17 cellular contexts compared by ENCODE assay signal in the genomic region with DNA sequence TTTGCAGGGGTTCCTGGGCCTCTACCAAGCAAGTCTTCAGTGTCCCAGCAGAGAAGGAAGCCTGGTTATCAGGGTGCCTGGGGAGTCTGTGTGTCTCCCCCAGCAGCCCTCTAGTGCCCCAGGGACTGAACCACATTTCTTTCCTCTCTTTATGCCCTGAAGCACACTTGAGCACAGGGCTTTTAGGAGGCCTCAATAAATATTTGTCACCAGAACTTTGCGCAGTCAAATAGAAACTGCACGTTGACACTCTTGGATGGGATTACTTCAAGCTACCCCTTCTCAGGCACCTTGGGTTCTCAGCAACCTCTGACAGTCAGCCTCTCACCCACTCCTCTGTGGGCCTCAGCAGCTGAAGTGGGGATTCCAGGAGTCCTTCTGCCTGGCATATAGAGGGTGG.
DNase-seq lines count a peak whose midpoint lies in the region; ATAC-seq and TF ChIP-seq lines count a peak whose summit lies in the region.
"Had no signal": no experiment of that assay in that cellular context is flagged by ENCODE, and none has a peak within 500 bp of the region (broad histone marks: within the 10 kb centered on the region; RNA-seq: fewer than 3 reads in every experiment).

No MANE protein-coding gene starts in this region.

- H3K27ac ChIP-seq in heart left ventricle = no peak overlapping the region
- H3K27ac ChIP-seq: brain microvascular endothelial cell, gastrocnemius medialis, testis had no signal

- no peak for TF ChIP-seq CTCF in mesothelial cell of epicardium (IDR thresholded peaks at IDR 0.05; ENCODE audit: unreplicated experiment)
- TF ChIP-seq CTCF in heart left ventricle (IDR thresholded peaks at IDR 0.05) = no peak
- no peak for TF ChIP-seq CTCF in Calu3 (IDR thresholded peaks at IDR 0.05; ENCODE audit: unreplicated experiment)

- TF ChIP-seq POLR2A in heart left ventricle (IDR thresholded peaks at IDR 0.05) = no peak

- peaks cover 0 to 13% (median 0%) of the 10 kb centered on the region in 12 donors for H3K4me1 ChIP-seq in heart left ventricle
- H3K4me1 ChIP-seq: gastrocnemius medialis had no signal

- no TSS peak for BruUV-seq in Calu3 (replicated peaks; lab: Mats Ljungman, UMichigan)

- H3K36me3 Mint-ChIP-seq in mesothelial cell of epicardium (no peaks in the 10 kb centered on the region), Calu3 (ENCODE audit: insufficient read depth, unreplicated experiment) (no peaks in the 10 kb centered on the region)
- H3K36me3 Mint-ChIP-seq: CD8-positive, alpha-beta T cell; natural killer cell treated with Interleukin-12 subunit alpha and Interleukin-12 subunit beta and Interleukin-15 and Interleukin-18, amount 100 ng/mL, for 72 hours had no signal

- H3K27ac Mint-ChIP-seq in mesothelial cell of epicardium (peak overlapping the region; percentile 80), Calu3 (ENCODE audit: unreplicated experiment) (no peak overlapping the region)
- H3K27ac Mint-ChIP-seq: CD8-positive, alpha-beta T cell; endodermal cell; natural killer cell treated with Interleukin-12 subunit alpha and Interleukin-12 subunit beta and Interleukin-15 and Interleukin-18, amount 100 ng/mL, for 72 hours had no signal

- H3K36me3 ChIP-seq in heart left ventricle = no peaks in the 10 kb centered on the region
- H3K36me3 ChIP-seq: brain microvascular endothelial cell, gastrocnemius medialis had no signal

- H3K4me3 Mint-ChIP-seq in mesothelial cell of epicardium = no peak overlapping the region
- no peak overlapping the region for H3K4me3 Mint-ChIP-seq in Calu3 (ENCODE audit: low read depth, unreplicated experiment)
- H3K4me3 Mint-ChIP-seq: CD8-positive, alpha-beta T cell; endodermal cell; natural killer cell treated with Interleukin-12 subunit alpha and Interleukin-12 subunit beta and Interleukin-15 and Interleukin-18, amount 100 ng/mL, for 72 hours had no signal

- no peak overlapping the region for H3K4me3 ChIP-seq in heart left ventricle
- H3K4me3 ChIP-seq: gastrocnemius medialis, testis had no signal

- 87 to 98% (median 95%) methylated on average over 2 of the region's 2 CpGs for WGBS in heart left ventricle, 4 donors

- DNase-seq in mesothelial cell of epicardium (ENCODE audit: low spot score in 2 of 2, unreplicated experiment in 2 of 2) = no peak
- DNase-seq in heart left ventricle = no peak
- DNase-seq in Calu3 = no peak
- DNase-seq: activated CD4-positive, CD25-positive, alpha-beta regulatory T cell treated with anti-CD3 and anti-CD28 coated beads, Interleukin-2, amount 50 U/mL, for 72 hours; activated effector memory CD4-positive, alpha-beta T cell treated with anti-CD3 and anti-CD28 coated beads, Interleukin-2, amount 50 U/mL, for 16 hours; brain microvascular endothelial cell; CD8-positive, alpha-beta T cell; endodermal cell; gastrocnemius medialis; kidney; NCI-H187; testis had no signal

- H3K9me3 Mint-ChIP-seq in mesothelial cell of epicardium (peaks cover 12% of the 10 kb centered on the region), Calu3 (ENCODE audit: low read depth, unreplicated experiment) (peaks cover 3% of the 10 kb centered on the region)
- H3K9me3 Mint-ChIP-seq: CD8-positive, alpha-beta T cell; endodermal cell; natural killer cell treated with Interleukin-12 subunit alpha and Interleukin-12 subunit beta and Interleukin-15 and Interleukin-18, amount 100 ng/mL, for 72 hours had no signal

- CTCF ChIA-PET in Calu3 (lab: Charles Lee) = no interaction called here

- H3K4me1 Mint-ChIP-seq in mesothelial cell of epicardium = peaks cover 65% of the 10 kb centered on the region
- peaks cover 13% of the 10 kb centered on the region for H3K4me1 Mint-ChIP-seq in Calu3 (ENCODE audit: low read depth, unreplicated experiment)

- peak; percentile 93 for ATAC-seq in GM18511 (IDR thresholded peaks at IDR 0.05; ENCODE audit: unreplicated experiment)
- peak; percentile 77 for ATAC-seq in GM19452 (IDR thresholded peaks at IDR 0.05; ENCODE audit: unreplicated experiment)
- ATAC-seq in HG03108 (IDR thresholded peaks at IDR 0.05; ENCODE audit: unreplicated experiment) = peak; percentile 81
- no peak for ATAC-seq in heart left ventricle
- ATAC-seq in HG03280 (IDR thresholded peaks at IDR 0.05; ENCODE audit: unreplicated experiment) = no peak
- ATAC-seq: CD8-positive, alpha-beta T cell; gastrocnemius medialis had no signal

- no peaks in the 10 kb centered on the region for H3K27me3 ChIP-seq in heart left ventricle
- H3K27me3 ChIP-seq: gastrocnemius medialis, testis had no signal

- peaks cover 0 to 14% (median 0%) of the 10 kb centered on the region in 12 donors for H3K9me3 ChIP-seq in heart left ventricle
- H3K9me3 ChIP-seq: gastrocnemius medialis, testis had no signal

- no peaks in the 10 kb centered on the region for H3K27me3 Mint-ChIP-seq in mesothelial cell of epicardium (ENCODE audit: low read depth)
- H3K27me3 Mint-ChIP-seq in Calu3 (ENCODE audit: unreplicated experiment) = no peaks in the 10 kb centered on the region

- intact Hi-C loops in heart left ventricle (cut with DNase I) (no loop called here), Calu3 (cut with micrococcal nuclease; ENCODE audit: unreplicated experiment) (no loop called here)

Comparison
In these comparisons a context has a peak if more than half of its experiments do, and no peak if none do; other contexts are left out.
1. ATAC-seq: peak in GM18511 (single experiment), GM19452 (single experiment) and HG03108 (single experiment); none in heart left ventricle (0 of 4) and HG03280 (single experiment).